In the genomic region with DNA sequence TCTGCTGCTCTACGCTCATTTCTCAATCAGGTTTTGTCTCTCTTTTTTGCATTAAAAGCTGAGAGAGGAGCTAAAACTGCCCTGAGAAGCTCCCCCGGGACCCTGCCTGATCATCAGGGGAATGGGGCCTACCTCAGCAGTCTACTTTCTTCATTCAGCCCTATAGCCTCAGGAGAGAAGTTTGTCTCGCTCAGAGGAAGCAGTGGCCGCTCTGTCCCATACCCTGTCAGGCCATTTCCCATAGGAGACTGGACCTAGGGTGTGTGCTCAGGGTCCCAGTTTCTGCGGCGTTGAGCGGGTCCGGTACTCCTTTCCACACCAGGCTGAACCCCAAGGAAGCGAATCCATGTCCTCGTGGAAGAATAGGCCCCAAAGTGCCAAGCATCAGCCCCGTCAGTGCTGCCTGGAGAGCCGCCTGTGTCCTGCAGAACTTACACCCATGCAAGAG, we compare ENCODE assay signal across 14 cellular contexts. TPM values are rescaled to one million over a fixed set of nuclear protein-coding genes. Genes with fewer than 3 reads are reported as not detected.
A peak's percentile ranks its signal among the peaks of the same experiment; 100 is the strongest.
DNase-seq lines count a peak whose midpoint lies in the region; ATAC-seq and FAIRE-seq lines count a peak whose summit lies in the region.
"Had no signal": no experiment of that assay in that cellular context is flagged by ENCODE, and none has a peak within 500 bp of the region (broad histone marks: within the 10 kb centered on the region; RNA-seq: fewer than 3 reads in every experiment).

No MANE protein-coding gene starts in this region.

- peaks cover 14% of the 10 kb centered on the region for H3K27me3 Mint-ChIP-seq in activated naive CD8-positive, alpha-beta T cell treated with anti-CD3 and anti-CD28 coated beads for 36 hours

- H3K36me3 Mint-ChIP-seq in activated naive CD8-positive, alpha-beta T cell treated with anti-CD3 and anti-CD28 coated beads for 36 hours: no peaks in the 10 kb centered on the region

- no peak for FAIRE-seq in HTR-8/SVneo (lab: Jason Lieb, UNC)
- FAIRE-seq: bronchial epithelial cell had no signal

- H3K4me1 Mint-ChIP-seq in activated naive CD8-positive, alpha-beta T cell treated with anti-CD3 and anti-CD28 coated beads for 36 hours: peaks cover 21% of the 10 kb centered on the region

- H3K9me3 Mint-ChIP-seq in activated naive CD8-positive, alpha-beta T cell treated with anti-CD3 and anti-CD28 coated beads for 36 hours: no peaks in the 10 kb centered on the region
- H3K9me3 Mint-ChIP-seq: nephron had no signal

- no peak overlapping the region for H3K27ac Mint-ChIP-seq in activated naive CD8-positive, alpha-beta T cell treated with anti-CD3 and anti-CD28 coated beads for 36 hours

- DNase-seq in islet precursor cell (peak; percentile 41), activated T-cell treated with anti-CD3 and anti-CD28 coated beads for 4 hours (no peak), HTR-8/SVneo (ENCODE audit: insufficient read length, low spot score) (no peak), NK-92 (lab: John Stamatoyannopoulos, UW; ENCODE audit: unreplicated experiment) (no peak)
- DNase-seq in activated naive CD8-positive, alpha-beta T cell treated with anti-CD3 and anti-CD28 coated beads for 36 hours: no peak
- DNase-seq: esophagus squamous epithelium; NCI-H187; stimulated activated CD4-positive, alpha-beta T cell treated with anti-CD3 and anti-CD28 coated beads, Interleukin-12 subunit alpha, Interleukin-12 subunit beta, amount 100 ng/mL, for 4 hours had no signal

- ATAC-seq in GM18502 (IDR thresholded peaks at IDR 0.05; ENCODE audit: poor library complexity, unreplicated experiment) (peak; percentile 41), GM21390 (IDR thresholded peaks at IDR 0.05; ENCODE audit: unreplicated experiment) (peak; percentile 48), HG03159 (IDR thresholded peaks at IDR 0.05; ENCODE audit: unreplicated experiment) (peak; percentile 41)

- H3K4me3 Mint-ChIP-seq in activated naive CD8-positive, alpha-beta T cell treated with anti-CD3 and anti-CD28 coated beads for 36 hours: no peak overlapping the region
- H3K4me3 Mint-ChIP-seq: nephron had no signal

RNA-seq across cellular contexts. Expression of a gene that starts 21.7 kb away (rescaled TPM):
- not detected for total RNA-seq in activated naive CD8-positive, alpha-beta T cell treated with anti-CD3 and anti-CD28 coated beads for 36 hours
- total RNA-seq: bronchial epithelial cell; T-helper 2 cell treated with Interferon-gamma antibody and Interleukin-4, amounts not matched to agents 100 ng/mL and 5 ng/mL, for 36 hours had no signal

RNA-seq across cellular contexts. Expression of a gene that starts 21.8 kb away (rescaled TPM):
- total RNA-seq in activated naive CD8-positive, alpha-beta T cell treated with anti-CD3 and anti-CD28 coated beads for 36 hours: 100 to 1,000 TPM; 804 to 850 TPM
